ENCODE assay signal across 1 cellular context in the genomic region with DNA sequence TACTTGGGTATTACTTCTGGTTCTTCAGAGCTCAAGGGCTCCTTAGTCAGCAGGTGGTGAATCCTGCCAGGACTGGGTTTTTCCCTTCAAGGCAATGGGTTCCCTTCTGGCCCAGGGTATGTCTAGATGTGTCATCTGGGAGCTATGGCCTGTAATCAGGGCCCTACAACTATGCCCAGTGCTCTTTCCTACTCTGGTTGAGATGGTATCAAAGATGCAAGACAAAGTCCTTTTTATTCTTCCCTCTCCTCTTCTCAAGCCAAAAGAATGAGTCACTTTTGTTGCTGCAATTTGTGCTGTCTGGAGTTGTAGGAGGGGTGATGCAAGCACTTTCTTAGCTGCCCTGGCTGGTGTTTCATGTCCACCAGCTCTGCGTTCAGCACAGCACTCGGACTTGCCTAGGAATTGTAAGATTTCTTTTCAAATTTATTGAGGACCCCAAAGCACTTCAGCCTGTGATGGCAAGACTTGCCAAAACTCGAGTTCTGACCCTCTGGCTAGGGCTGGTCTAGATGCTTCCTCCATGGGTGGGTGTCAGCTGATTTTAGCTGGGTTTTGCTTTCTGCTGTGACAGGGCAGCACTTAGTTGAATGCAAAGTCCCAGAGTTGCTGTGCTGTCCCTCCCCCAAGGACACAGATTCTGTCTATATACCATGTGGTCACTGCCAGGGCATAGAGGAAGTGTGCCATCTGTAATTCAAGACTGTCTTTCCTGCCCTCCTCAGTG.
TF ChIP-seq lines count a peak whose summit lies in the region.

No MANE protein-coding gene starts in this region.

TF ChIP-seq in SK-N-SH, 30 proteins besides CTCF, POLR2A, EP300 and RAD21 (continued from another document):
- TF ChIP-seq CHD2 (IDR thresholded peaks at IDR 0.05; ENCODE audit: low read length, partially characterized antibody), result no peak
